ENCODE assay signal across 8 cellular contexts in genomic region chr5:1799110-1799601, GRCh38. TPM values are rescaled to one million over a fixed set of nuclear protein-coding genes. Genes with fewer than 3 reads are reported as not detected.
DNase-seq lines count a peak whose midpoint lies in the region; ATAC-seq, FAIRE-seq and TF ChIP-seq lines count a peak whose summit lies in the region.

No MANE protein-coding gene starts in this region.

- peak overlapping the region; percentile 76 for H4K91ac ChIP-seq in mesenchymal stem cell (ENCODE audit: low read length)

- H3K14ac ChIP-seq in mesenchymal stem cell (ENCODE audit: low read length in 2 of 2): peak overlapping the region; percentile 16 to 75

- CTCF ChIA-PET in A549 (lab: Yijun Ruan, JAX): no interaction called here

- TF ChIP-seq RAD21 in A549 (conservative IDR thresholded peaks at IDR 0.05 in 1 of 2, IDR thresholded peaks at IDR 0.05 in 1 of 2): no peak

- intact Hi-C loops in thyroid gland (cut with DNase I): loop anchor here (10.0 kb wide), 1 partner anchor 454 kb away; the partner anchor contains the start of gene CLPTM1L

- H3K9me3 ChIP-seq in A549 (no peaks in the 10 kb centered on the region), SJCRH30 (replicated peaks) (no peaks in the 10 kb centered on the region), duodenal mucosa (ENCODE audit: control insufficient read depth in 1 of 2, low read length in 2 of 2) (no peaks in the 10 kb centered on the region), mesenchymal stem cell (ENCODE audit: control insufficient read depth, low read length) (no peaks in the 10 kb centered on the region), thyroid gland (no peaks in the 10 kb centered on the region)

- H2BK5ac ChIP-seq in mesenchymal stem cell (ENCODE audit: low read depth, low read length, poor library complexity, severe bottlenecking): peak overlapping the region; percentile 71

- H2AK5ac ChIP-seq in mesenchymal stem cell (ENCODE audit: low read length, severe bottlenecking): no peak overlapping the region

- peak overlapping the region; percentile 97 for H3K4me2 ChIP-seq in A549
- H3K4me2 ChIP-seq in mesenchymal stem cell (ENCODE audit: low read length, poor library complexity, severe bottlenecking): peak overlapping the region; percentile 84

- H3K27ac ChIP-seq in A549: peak overlapping the region; percentile 86 to 94
- peak overlapping the region; percentile 58 for H3K27ac ChIP-seq in SJCRH30
- no peak overlapping the region for H3K27ac ChIP-seq in duodenal mucosa (ENCODE audit: low read depth, low read length)
- no peak overlapping the region for H3K27ac ChIP-seq in mesenchymal stem cell (ENCODE audit: low read length, poor library complexity, severe bottlenecking)
- peak overlapping the region in 2 of 3 donors; percentile 79 to 86 for H3K27ac ChIP-seq in thyroid gland

- no peak for TF ChIP-seq EP300 in A549 (IDR thresholded peaks at IDR 0.05)

- no peak for FAIRE-seq in A549 (lab: Jason Lieb, UNC)

- POLR2A ChIA-PET in A549 (lab: Yijun Ruan, JAX): no interaction called here

- ATAC-seq in A549: peak; percentile 32 to 43
- peak; percentile 12 for ATAC-seq in HG02970 (IDR thresholded peaks at IDR 0.05; ENCODE audit: low FRiP score, unreplicated experiment)

- H3K79me1 ChIP-seq in mesenchymal stem cell (replicated peaks; ENCODE audit: low read length, poor library complexity, severe bottlenecking): peaks cover 34% of the 10 kb centered on the region

- peak overlapping the region; percentile 83 for H2BK15ac ChIP-seq in mesenchymal stem cell (ENCODE audit: low read depth, poor library complexity, severe bottlenecking)

- H3K9ac ChIP-seq in duodenal mucosa (ENCODE audit: low read depth in 1 of 2, low read length in 2 of 2) (peak overlapping the region; percentile 63 to 77), mesenchymal stem cell (ENCODE audit: low read length) (peak overlapping the region; percentile 97)

- in situ Hi-C loops in GM13976 (cut with MboI; ENCODE audit: low sequenced_read_pairs, unreplicated experiment): no loop called here

- peak; percentile 15 to 25 for DNase-seq in A549 (ENCODE audit: low read depth in 1 of 2, low spot score in 1 of 2)
- DNase-seq in GM13976 (ENCODE audit: low spot score): peak; percentile 61
- DNase-seq in SJCRH30: no peak
- peak; percentile 40 for DNase-seq in mesenchymal stem cell
- DNase-seq in thyroid gland: peak; percentile 7 to 15
- no peak for DNase-seq in SHP77 (lab: John Stamatoyannopoulos, UW)

- peak overlapping the region; percentile 24 for H2BK120ac ChIP-seq in mesenchymal stem cell (ENCODE audit: low read depth, low read length)

- H3K27me3 ChIP-seq in SJCRH30 (no peaks in the 10 kb centered on the region), duodenal mucosa (ENCODE audit: control insufficient read depth in 1 of 2, insufficient read depth in 2 of 2, low read length in 2 of 2) (no peaks in the 10 kb centered on the region), mesenchymal stem cell (ENCODE audit: control insufficient read depth in 1 of 2, insufficient read depth in 1 of 2, low read length in 2 of 2) (no peaks in the 10 kb centered on the region), thyroid gland (no peaks in the 10 kb centered on the region)

- H2BK12ac ChIP-seq in mesenchymal stem cell (ENCODE audit: low read length in 2 of 2): peak overlapping the region in 1 of 2 experiments; percentile 2

- peak overlapping the region; percentile 51 for H2AFZ ChIP-seq in mesenchymal stem cell (ENCODE audit: low read depth, low read length)

- peak overlapping the region; percentile 75 for H4K8ac ChIP-seq in mesenchymal stem cell (ENCODE audit: low read length)

- H3K4me1 ChIP-seq in A549 (peaks cover 10% of the 10 kb centered on the region; the same call in 2 of the 3 replicates), SJCRH30 (peaks cover 9% of the 10 kb centered on the region), duodenal mucosa (ENCODE audit: control insufficient read depth in 1 of 2, insufficient read depth in 2 of 2, low read length in 2 of 2) (peaks cover 20 to 36% of the 10 kb centered on the region in 2 donors), mesenchymal stem cell (ENCODE audit: control insufficient read depth, insufficient read depth, low read depth, low read length) (peaks cover 25% of the 10 kb centered on the region), thyroid gland (peaks cover 4 to 16% of the 10 kb centered on the region in 2 donors)

- WGBS in A549 (ENCODE audit: missing lambda C conversion rate): 1% methylated on average over 22 of the region's 35 CpGs
- WGBS in mesenchymal stem cell: 2% methylated on average over 26 of the region's 35 CpGs
- WGBS in thyroid gland, 2 donors: 4 to 6% methylated on average over 2 to 5 of the region's 35 CpGs

- peaks cover 2% of the 10 kb centered on the region for H3K36me3 ChIP-seq in SJCRH30
- peaks cover 8 to 37% of the 10 kb centered on the region in 2 donors for H3K36me3 ChIP-seq in duodenal mucosa (ENCODE audit: control insufficient read depth in 1 of 2, insufficient read depth in 2 of 2, low read length in 2 of 2)
- peaks cover 41 to 46% of the 10 kb centered on the region in 2 experiments for H3K36me3 ChIP-seq in mesenchymal stem cell (ENCODE audit: control insufficient read depth in 1 of 2, insufficient read depth in 2 of 2, low read depth in 1 of 2, low read length in 2 of 2)
- H3K36me3 ChIP-seq in thyroid gland: peaks cover 12 to 25% of the 10 kb centered on the region in 2 donors

- H3K4ac ChIP-seq in mesenchymal stem cell (ENCODE audit: low read depth in 1 of 2, low read length in 2 of 2): peak overlapping the region; percentile 73 to 94

- TF ChIP-seq POLR2A in A549 (IDR thresholded peaks at IDR 0.05; ENCODE audit: low read length) (no peak), thyroid gland (IDR thresholded peaks at IDR 0.05) (no peak)

- H3K4me3 ChIP-seq in A549 (peak overlapping the region; percentile 75), SJCRH30 (peak overlapping the region; percentile 99), duodenal mucosa (ENCODE audit: low read depth in 1 of 2, low read length in 2 of 2) (peak overlapping the region; percentile 79 to 95), mesenchymal stem cell (ENCODE audit: insufficient read depth in 1 of 2, low read depth in 1 of 2, low read length in 2 of 2) (peak overlapping the region; percentile 86 to 98), thyroid gland (replicated peaks in 1 of 3) (peak overlapping the region; percentile 19 to 81 (median 75))

- H3K18ac ChIP-seq in mesenchymal stem cell (ENCODE audit: low read depth in 1 of 2, low read length in 2 of 2): peak overlapping the region; percentile 89 to 94

- TF ChIP-seq CTCF in A549 (IDR thresholded peaks at IDR 0.05): no peak
- TF ChIP-seq CTCF in GM13976 (IDR thresholded peaks at IDR 0.05; ENCODE audit: borderline replicate concordance, control extremely low read depth, extremely low read depth, insufficient read depth, missing control alignments): peak; percentile 17
- TF ChIP-seq CTCF in thyroid gland (IDR thresholded peaks at IDR 0.05): no peak

- H3K23ac ChIP-seq in mesenchymal stem cell (ENCODE audit: low read length in 2 of 2): peak overlapping the region in 1 of 2 experiments; percentile 68

TF ChIP-seq in A549, 52 proteins besides CTCF, POLR2A, EP300 and RAD21 (continues in another document):
- no peak for TF ChIP-seq MYC (IDR thresholded peaks at IDR 0.05; ENCODE audit: borderline replicate concordance, low read length)
- no peak for TF ChIP-seq CEBPB (IDR thresholded peaks at IDR 0.05)
- peak; percentile 72 for TF ChIP-seq PHF8 (IDR thresholded peaks at IDR 0.05; ENCODE audit: borderline replicate concordance, low read depth)
- no peak for TF ChIP-seq FOXS1 (CRISPR knock-in tag; IDR thresholded peaks at IDR 0.05)
- no peak for TF ChIP-seq REST (IDR thresholded peaks at IDR 0.05)

RNA-seq across cellular contexts. Expression of gene MRPL36, which starts 0.5 kb away (rescaled TPM):
- polyA plus RNA-seq in A549 (2011; rRNA removed) (124 and 127 TPM in 2 replicates), A549 (2017; fragmentation: RNase III; extraction: RNeasy Plus Mini Kit Qiagen cat#74134 plus additional on column Dnase treatment) (111 to 120 TPM (median 114 TPM) in 3 replicates)
- polyA plus RNA-seq in A549 (2012; cell fraction: cytosol; rRNA removed): 158 and 167 TPM in 2 replicates
- 84.2 and 85.1 TPM in 2 replicates for polyA plus RNA-seq in A549 (2012; cell fraction: nucleus; rRNA removed)
- polyA minus RNA-seq in A549 (2011; rRNA and poly(A)+ RNA removed): 50.1 and 55.3 TPM in 2 replicates
- total RNA-seq in SJCRH30 (2014; rRNA removed; shearing (Covaris generic)): 46.9 and 52.5 TPM in 2 replicates
- 94.6 TPM for polyA plus RNA-seq in mesenchymal stem cell (2013, experiment 1 of 2)
- polyA plus RNA-seq in mesenchymal stem cell (2013, experiment 2 of 2): 92.6 TPM
- total RNA-seq in thyroid gland: 10 to 100 TPM; 10.4 to 41.7 (median 33.6) TPM

RNA-seq across cellular contexts. Expression of gene NDUFS6, which starts 2.1 kb away (rescaled TPM):
- polyA plus RNA-seq in A549 (2011; rRNA removed) (38.1 and 76.0 TPM in 2 replicates), A549 (2017; fragmentation: RNase III; extraction: RNeasy Plus Mini Kit Qiagen cat#74134 plus additional on column Dnase treatment) (192 to 201 TPM (median 196 TPM) in 3 replicates)
- 207 and 355 TPM in 2 replicates for polyA plus RNA-seq in A549 (2012; cell fraction: cytosol; rRNA removed)
- polyA plus RNA-seq in A549 (2012; cell fraction: nucleus; rRNA removed): 106 and 113 TPM in 2 replicates
- 18.3 and 28.8 TPM in 2 replicates for polyA minus RNA-seq in A549 (2011; rRNA and poly(A)+ RNA removed)
- 39.2 and 50.9 TPM in 2 replicates for total RNA-seq in SJCRH30 (2014; rRNA removed; shearing (Covaris generic))
- 102 TPM for polyA plus RNA-seq in mesenchymal stem cell (2013, experiment 1 of 2)
- 105 TPM for polyA plus RNA-seq in mesenchymal stem cell (2013, experiment 2 of 2)
- 100 to 1,000 TPM in 1 of 4 donors, 10 to 100 TPM in 3; 35.8 to 127 (median 54.4) TPM for total RNA-seq in thyroid gland

Comparison
In these comparisons a context has a peak if more than half of its experiments do, and no peak if none do; other contexts are left out.
1. DNase-seq: peak in A549 (2 of 2), GM13976 (single experiment), mesenchymal stem cell (single experiment) and thyroid gland (2 of 2); none in SJCRH30 (0 of 2) and SHP77 (0 of 2).
2. H3K27ac ChIP-seq: peak in A549 (2 of 2), SJCRH30 (single experiment) and thyroid gland (2 of 3); none in duodenal mucosa (single experiment) and mesenchymal stem cell (single experiment).
3. Peak in every context shown above with its lines, with median percentiles within 50 percentile points of each other: H3K4me3 ChIP-seq.